In the genomic region with DNA sequence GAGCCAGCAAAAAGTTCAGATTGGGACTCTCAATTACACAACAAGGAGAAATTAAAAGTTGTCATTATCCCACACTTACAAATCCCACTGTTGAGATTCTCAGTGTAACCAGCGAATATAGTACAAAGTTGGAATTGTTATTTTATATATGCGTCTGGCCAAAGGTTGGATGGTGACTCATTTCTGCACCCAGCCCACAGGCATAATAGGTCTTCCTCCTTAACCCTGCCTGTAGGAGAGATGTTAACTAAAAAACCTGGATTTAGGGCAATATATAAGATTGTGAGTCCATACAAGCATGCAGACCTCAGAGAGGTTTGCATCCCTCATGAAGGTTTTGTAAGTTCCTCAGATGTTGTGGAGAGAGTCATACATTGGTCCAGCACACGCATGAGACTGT, we compare ENCODE assay signal across 3 cellular contexts.
DNase-seq lines count a peak whose midpoint lies in the region; ATAC-seq, FAIRE-seq and TF ChIP-seq lines count a peak whose summit lies in the region.
"Not testable (repeated sequence)": the region's sequence is repeated elsewhere in the genome, so short reads cannot be mapped to it uniquely, and the experiment has no call there.

No MANE protein-coding gene starts in this region.

- H3K9me3 ChIP-seq in A549; RWPE2 (ENCODE audit: severe bottlenecking); HepG2 (ENCODE audit: low read length): not testable (repeated sequence)

- TF ChIP-seq RAD21 in A549 (conservative IDR thresholded peaks at IDR 0.05 in 1 of 2, IDR thresholded peaks at IDR 0.05 in 1 of 2); HepG2 (CRISPR knock-in tag; IDR thresholded peaks at IDR 0.05): not testable (repeated sequence)

- not testable (repeated sequence) for H3K4me3 ChIP-seq in A549; RWPE2 (ENCODE audit: severe bottlenecking); HepG2 (replicated peaks in 1 of 3; ENCODE audit: insufficient read depth in 1 of 3, low read depth in 2 of 3, low read length in 3 of 3)

- DNase-seq in A549 (ENCODE audit: low read depth in 1 of 2, low spot score in 1 of 2); RWPE2 (ENCODE audit: low spot score); HepG2 (ENCODE audit: low spot score): not testable (repeated sequence)

- H3K4me2 ChIP-seq in A549; HepG2 (ENCODE audit: low read depth, low read length): not testable (repeated sequence)

- H3K9ac ChIP-seq in HepG2 (ENCODE audit: insufficient read depth, low read depth, low read length) = not testable (repeated sequence)

- CTCF ChIA-PET in A549 (lab: Yijun Ruan, JAX); HepG2 (lab: Yijun Ruan, JAX; ENCODE audit: low intra/inter-chr PET ratio, low total read pairs): not testable (repeated sequence)

- not testable (repeated sequence) for H4K20me1 ChIP-seq in HepG2 (ENCODE audit: insufficient read depth, low read length)

- not testable (repeated sequence) for TF ChIP-seq POLR2A in A549 (IDR thresholded peaks at IDR 0.05; ENCODE audit: low read length); HepG2 (IDR thresholded peaks at IDR 0.05; ENCODE audit: insufficient read depth in 1 of 2, low read depth in 2 of 2, low read length in 2 of 2)

- POLR2A ChIA-PET in A549 (lab: Yijun Ruan, JAX); HepG2 (lab: Yijun Ruan, JAX): not testable (repeated sequence)

- not testable (repeated sequence) for H3K27me3 ChIP-seq in RWPE2 (ENCODE audit: insufficient read depth, poor library complexity, severe bottlenecking); HepG2 (ENCODE audit: control insufficient read depth in 1 of 2, insufficient read depth in 2 of 2, low read length in 2 of 2)

- H2AFZ ChIP-seq in HepG2 (ENCODE audit: low read length) = not testable (repeated sequence)

- FAIRE-seq in A549 (lab: Jason Lieb, UNC); HepG2 (lab: Jason Lieb, UNC): not testable (repeated sequence)

- TF ChIP-seq EP300 in A549 (IDR thresholded peaks at IDR 0.05); HepG2 (IDR thresholded peaks at IDR 0.05; ENCODE audit: low read depth in 2 of 2, low read length in 2 of 2); HepG2 (CRISPR knock-in tag; IDR thresholded peaks at IDR 0.05; ENCODE audit: borderline replicate concordance): not testable (repeated sequence)

- no CpG with 5 or more reads among the region's 3 CpGs for WGBS in A549 (ENCODE audit: missing lambda C conversion rate)
- no CpG with 5 or more reads among the region's 3 CpGs for WGBS in HepG2 (ENCODE audit: low lambda C conversion rate)

- peak; percentile 54 to 67; a peak in 4 of 6 replicates for ATAC-seq in A549
- 0 out of 3 replicates have a peak, but pooled peaks have one; percentile 32 for ATAC-seq in RWPE2 (ENCODE audit: low read depth)
- peak; percentile 30; the same call in 1 of the 3 replicates for ATAC-seq in HepG2

- not testable (repeated sequence) for TF ChIP-seq CTCF in A549 (IDR thresholded peaks at IDR 0.05); RWPE2 (IDR thresholded peaks at IDR 0.05; ENCODE audit: poor library complexity, severe bottlenecking); HepG2 (CRISPR knock-in tag; IDR thresholded peaks at IDR 0.05)

- not testable (repeated sequence) for H3K4me1 ChIP-seq in A549; RWPE2 (ENCODE audit: insufficient read depth, poor library complexity, severe bottlenecking); HepG2 (ENCODE audit: insufficient read depth, low read length)

- H3K79me2 ChIP-seq in HepG2 (ENCODE audit: insufficient read depth, low read length) = not testable (repeated sequence)

- not testable (repeated sequence) for H3K36me3 ChIP-seq in RWPE2 (ENCODE audit: low read depth); HepG2 (replicated peaks in 1 of 2; ENCODE audit: control insufficient read depth in 1 of 2, insufficient read depth in 2 of 2, low read length in 2 of 2)

- in situ Hi-C loops in HepG2 (cut with HindIII; ENCODE audit: extremely low pct_ligation_motif_present, low pct_unique_long_range_greater_than_20kb) = not testable (repeated sequence)

- BruUV-seq in HepG2 (replicated peaks; lab: Mats Ljungman, UMichigan) = not testable (repeated sequence)

- intact Hi-C loops in HepG2 (cut with micrococcal nuclease; ENCODE audit: unreplicated experiment) = not testable (repeated sequence)

- not testable (repeated sequence) for H3K27ac ChIP-seq in A549; RWPE2 (ENCODE audit: poor library complexity, severe bottlenecking); HepG2 (ENCODE audit: extremely low read length, insufficient read depth, low read length)
